8 cellular contexts compared by ENCODE assay signal in genomic region chr2:215311625-215312394, GRCh38. TPM values are rescaled to one million over a fixed set of nuclear protein-coding genes. Genes with fewer than 3 reads are reported as not detected.
A peak's percentile ranks its signal among the peaks of the same experiment; 100 is the strongest.
DNase-seq lines count a peak whose midpoint lies in the region; ATAC-seq, FAIRE-seq and TF ChIP-seq lines count a peak whose summit lies in the region.

TSS of gene ATIC (plus strand) at chr2:215312059. CDS start at chr2:215312143, 84 bp downstream.

- DNase-seq in ACHN (peak; percentile 97), NCI-H2227 (lab: John Stamatoyannopoulos, UW; ENCODE audit: unreplicated experiment) (peak; percentile 98), bronchial epithelial cell (ENCODE audit: low read depth) (peak; percentile 91), iPS-NIHi11 (ENCODE audit: low spot score) (peak; percentile 96), smooth muscle cell (lab: John Stamatoyannopoulos, UW; ENCODE audit: unreplicated experiment) (peak; percentile 75)

- peak within 1 kb of the TSS; percentile 58 for H3K9ac ChIP-seq in smooth muscle cell (ENCODE audit: low read depth)

- peaks cover 5% of the 10 kb centered on the region for H3K4me1 ChIP-seq in smooth muscle cell (ENCODE audit: low read depth)

- no peaks in the 10 kb centered on the region for H4K20me1 ChIP-seq in smooth muscle cell (ENCODE audit: low read depth)

- H2AFZ ChIP-seq in smooth muscle cell (ENCODE audit: low read depth), result peak within 1 kb of the TSS; percentile 85

- 1% methylated on average over 50 of the region's 64 CpGs for WGBS in smooth muscle cell (ENCODE audit: low lambda C conversion rate)

- no peaks in the 10 kb centered on the region for H3K79me2 ChIP-seq in smooth muscle cell (ENCODE audit: low read depth)

- no peak for FAIRE-seq in bronchial epithelial cell (lab: Jason Lieb, UNC)

- in situ Hi-C loops in ACHN (cut with HindIII; ENCODE audit: low pct_ligation_motif_present, low pct_unique_long_range_greater_than_20kb, low sequenced_read_pairs), result no loop called here

- peak within 1 kb of the TSS; percentile 78 for H3K4me3 ChIP-seq in WI38 (ENCODE audit: low read depth, low read length)
- H3K4me3 ChIP-seq in bronchial epithelial cell (ENCODE audit: low read depth, low read length), result peak within 1 kb of the TSS; percentile 57
- H3K4me3 ChIP-seq in smooth muscle cell, result peak within 1 kb of the TSS; percentile 64

- H3K27me3 ChIP-seq in bronchial epithelial cell (ENCODE audit: control insufficient read depth, insufficient read depth, low read length) (no peaks in the 10 kb centered on the region), smooth muscle cell (ENCODE audit: low read depth) (no peaks in the 10 kb centered on the region)

- H3K36me3 ChIP-seq in bronchial epithelial cell (ENCODE audit: control insufficient read depth, insufficient read depth, low read length) (no peaks in the 10 kb centered on the region), smooth muscle cell (ENCODE audit: low read depth) (no peaks in the 10 kb centered on the region)

- H3K9me3 ChIP-seq in smooth muscle cell (replicated peaks; ENCODE audit: low read depth), result no peaks in the 10 kb centered on the region

- no peaks in the 10 kb centered on the region for H3F3A ChIP-seq in smooth muscle cell (ENCODE audit: low read depth)

- TF ChIP-seq CTCF in WI38 (IDR thresholded peaks at IDR 0.05; ENCODE audit: low read depth, low read length) (no peak), bronchial epithelial cell (IDR thresholded peaks at IDR 0.05; ENCODE audit: insufficient read depth, low read length, severe bottlenecking) (no peak), smooth muscle cell (IDR thresholded peaks at IDR 0.05; ENCODE audit: borderline replicate concordance, insufficient read depth, poor library complexity, severe bottlenecking) (no peak)

- peak within 1 kb of the TSS; percentile 92 for H3K4me2 ChIP-seq in smooth muscle cell

- H3K27ac ChIP-seq in smooth muscle cell (ENCODE audit: low read depth), result peak within 1 kb of the TSS; percentile 10

- ATAC-seq in GM18873 (IDR thresholded peaks at IDR 0.05; ENCODE audit: low FRiP score, unreplicated experiment), result peak; percentile 99
- peak; percentile 99 for ATAC-seq in HG03139 (IDR thresholded peaks at IDR 0.05; ENCODE audit: unreplicated experiment)

RNA-seq across cellular contexts. Expression of gene ATIC, which starts in this region (rescaled TPM):
- total RNA-seq in bronchial epithelial cell (18.7 and 35.0 TPM in 2 replicates), smooth muscle cell (10.7 and 28.3 TPM in 2 replicates)
- 67.7 and 87.3 TPM in 2 replicates for polyA plus RNA-seq in smooth muscle cell

Comparison
In these comparisons a context has a peak if more than half of its experiments do, and no peak if none do; other contexts are left out.
1. Peak in every context shown above with its lines: DNase-seq, ATAC-seq, H3K4me3 ChIP-seq and H3K27ac ChIP-seq.